In genomic region chr3:16884084-16884747, GRCh38 we compare ENCODE assay signal across 8 cellular contexts. TPM values are rescaled to one million over a fixed set of nuclear protein-coding genes. Genes with fewer than 3 reads are reported as not detected.
DNase-seq lines count a peak whose midpoint lies in the region; ATAC-seq and TF ChIP-seq lines count a peak whose summit lies in the region.

No MANE protein-coding gene starts in this region.

- no peaks in the 10 kb centered on the region for H3K36me3 Mint-ChIP-seq in activated naive CD8-positive, alpha-beta T cell treated with anti-CD3 and anti-CD28 coated beads for 36 hours

- H3K4me3 ChIP-seq in RWPE2 (ENCODE audit: severe bottlenecking) (peak overlapping the region; percentile 49), sigmoid colon (peak overlapping the region; percentile 61 to 81 (median 74))

- H3K9me3 Mint-ChIP-seq in activated naive CD8-positive, alpha-beta T cell treated with anti-CD3 and anti-CD28 coated beads for 36 hours, result no peaks in the 10 kb centered on the region

- no peak for TF ChIP-seq EP300 in sigmoid colon (IDR thresholded peaks at IDR 0.05)

- no peaks in the 10 kb centered on the region for H3K27me3 Mint-ChIP-seq in activated naive CD8-positive, alpha-beta T cell treated with anti-CD3 and anti-CD28 coated beads for 36 hours

- H3K4me1 ChIP-seq in RWPE2 (ENCODE audit: insufficient read depth, poor library complexity, severe bottlenecking) (no peaks in the 10 kb centered on the region), sigmoid colon (peaks cover 0 to 25% (median 11%) of the 10 kb centered on the region in 4 donors)

- TF ChIP-seq POLR2A in sigmoid colon (IDR thresholded peaks at IDR 0.05), result no peak

- H3K27ac ChIP-seq in RWPE2 (ENCODE audit: poor library complexity, severe bottlenecking) (no peak overlapping the region), sigmoid colon (peak overlapping the region; percentile 77 to 88 (median 82))

- DNase-seq in DMS53 (lab: John Stamatoyannopoulos, UW) (peak; percentile 31), DMS53 treated with DMSO at 0.1 percent for 48 hours (lab: John Stamatoyannopoulos, UW; ENCODE audit: unreplicated experiment) (no peak), RWPE2 (ENCODE audit: low spot score) (no peak), left ventricle myocardium superior (peak; percentile 86), sigmoid colon (peak; percentile 77), NCI-H2029 (lab: John Stamatoyannopoulos, UW) (no peak)
- DNase-seq in activated naive CD8-positive, alpha-beta T cell treated with anti-CD3 and anti-CD28 coated beads for 36 hours, result peak; percentile 80

- intact Hi-C loops in left ventricle myocardium superior (cut with micrococcal nuclease), result no loop called here
- intact Hi-C loops in sigmoid colon (cut with DNase I), result loop anchor here (5.0 kb wide), 1 partner anchor 42 kb away; no protein-coding TSS in a partner anchor

- H3K9me3 ChIP-seq in RWPE2 (ENCODE audit: severe bottlenecking), result no peaks in the 10 kb centered on the region
- H3K9me3 ChIP-seq in sigmoid colon, result no peaks in the 10 kb centered on the region

- TF ChIP-seq CTCF in RWPE2 (IDR thresholded peaks at IDR 0.05; ENCODE audit: poor library complexity, severe bottlenecking) (peak; percentile 19), sigmoid colon (IDR thresholded peaks at IDR 0.05) (peak in 2 of 4 experiments; percentile 24 to 47)

- H3K27ac Mint-ChIP-seq in activated naive CD8-positive, alpha-beta T cell treated with anti-CD3 and anti-CD28 coated beads for 36 hours, result peak overlapping the region; percentile 96

- no peaks in the 10 kb centered on the region for H3K36me3 ChIP-seq in RWPE2 (ENCODE audit: low read depth)
- H3K36me3 ChIP-seq in sigmoid colon, result no peaks in the 10 kb centered on the region

- peak overlapping the region; percentile 91 for H3K4me3 Mint-ChIP-seq in activated naive CD8-positive, alpha-beta T cell treated with anti-CD3 and anti-CD28 coated beads for 36 hours

- H3K4me1 Mint-ChIP-seq in activated naive CD8-positive, alpha-beta T cell treated with anti-CD3 and anti-CD28 coated beads for 36 hours, result peaks cover 23% of the 10 kb centered on the region

- 1 to 2% methylated on average over 81 of the region's 81 CpGs for WGBS in sigmoid colon, 2 donors

- ATAC-seq in HG02981 (IDR thresholded peaks at IDR 0.05; ENCODE audit: unreplicated experiment) (peak; percentile 48), RWPE2 (ENCODE audit: low read depth) (no peak), left ventricle myocardium superior (peak; percentile 66)

- H3K27me3 ChIP-seq in RWPE2 (ENCODE audit: insufficient read depth, poor library complexity, severe bottlenecking), result peaks cover 53% of the 10 kb centered on the region
- H3K27me3 ChIP-seq in sigmoid colon, result no peaks in the 10 kb centered on the region

RNA-seq across cellular contexts. Expression of gene PLCL2, which starts 0.5 kb away (rescaled TPM):
- total RNA-seq in activated naive CD8-positive, alpha-beta T cell treated with anti-CD3 and anti-CD28 coated beads for 36 hours, result 10 to 100 TPM; 19.1 to 19.6 TPM
- total RNA-seq in left ventricle myocardium superior, result 76.9 TPM
- total RNA-seq in sigmoid colon, result 10 to 100 TPM in 3 of 4 donors, 1 to 10 TPM in 1; 8.0 to 11.8 (median 10.8) TPM
- 10 to 100 TPM in 2 of 3 donors, 1 to 10 TPM in 1; 8.4 to 12.6 (median 12.5) TPM for polyA plus RNA-seq in sigmoid colon

Comparison
In these comparisons a context has a peak if more than half of its experiments do, and no peak if none do; other contexts are left out.
1. DNase-seq: peak in DMS53 (single experiment), activated naive CD8-positive, alpha-beta T cell treated with anti-CD3 and anti-CD28 coated beads for 36 hours (single experiment), left ventricle myocardium superior (single experiment) and sigmoid colon (single experiment); none in DMS53 treated with DMSO at 0.1 percent for 48 hours (single experiment), RWPE2 (single experiment) and NCI-H2029 (single experiment).